ENCODE assay signal across 2 cellular contexts in the genomic region with DNA sequence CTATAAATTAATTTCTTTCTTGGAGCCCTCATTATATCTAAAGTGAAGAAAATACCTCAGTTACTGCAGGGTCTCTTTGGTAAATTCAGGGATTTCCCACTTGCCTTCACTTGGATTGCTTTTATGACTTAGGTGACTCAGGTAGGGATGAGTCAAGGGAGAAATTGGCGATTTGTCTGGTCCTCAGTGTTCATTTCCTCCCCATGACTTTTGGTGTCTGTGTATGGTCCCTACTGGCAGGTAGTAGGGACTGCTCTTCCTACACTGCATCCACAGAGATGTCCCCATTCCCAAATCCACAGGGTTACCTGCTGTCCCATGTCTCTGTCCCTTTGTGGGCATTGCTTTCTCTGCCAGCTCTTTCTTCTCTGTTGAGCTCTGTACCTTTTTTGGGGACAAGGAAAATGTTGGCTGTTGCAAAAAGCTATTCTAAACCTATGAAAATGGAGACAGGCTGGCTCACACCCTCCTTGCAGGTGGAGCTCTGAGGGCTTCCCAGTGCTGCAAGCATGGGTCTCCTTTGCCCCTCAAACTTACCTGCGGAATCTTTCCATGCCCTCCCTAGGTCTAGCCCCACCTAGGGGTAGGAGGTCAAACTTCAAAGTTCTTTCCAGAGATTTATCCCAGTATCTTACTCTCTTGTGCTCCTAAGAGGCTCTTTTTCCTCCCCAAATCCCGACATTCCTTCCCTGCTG.
TF ChIP-seq lines count a peak whose summit lies in the region.

No MANE protein-coding gene starts in this region.

TF ChIP-seq in SK-N-SH, 30 proteins besides CTCF, POLR2A, EP300 and RAD21 (continued from another document):
- TF ChIP-seq, protein P1, sequence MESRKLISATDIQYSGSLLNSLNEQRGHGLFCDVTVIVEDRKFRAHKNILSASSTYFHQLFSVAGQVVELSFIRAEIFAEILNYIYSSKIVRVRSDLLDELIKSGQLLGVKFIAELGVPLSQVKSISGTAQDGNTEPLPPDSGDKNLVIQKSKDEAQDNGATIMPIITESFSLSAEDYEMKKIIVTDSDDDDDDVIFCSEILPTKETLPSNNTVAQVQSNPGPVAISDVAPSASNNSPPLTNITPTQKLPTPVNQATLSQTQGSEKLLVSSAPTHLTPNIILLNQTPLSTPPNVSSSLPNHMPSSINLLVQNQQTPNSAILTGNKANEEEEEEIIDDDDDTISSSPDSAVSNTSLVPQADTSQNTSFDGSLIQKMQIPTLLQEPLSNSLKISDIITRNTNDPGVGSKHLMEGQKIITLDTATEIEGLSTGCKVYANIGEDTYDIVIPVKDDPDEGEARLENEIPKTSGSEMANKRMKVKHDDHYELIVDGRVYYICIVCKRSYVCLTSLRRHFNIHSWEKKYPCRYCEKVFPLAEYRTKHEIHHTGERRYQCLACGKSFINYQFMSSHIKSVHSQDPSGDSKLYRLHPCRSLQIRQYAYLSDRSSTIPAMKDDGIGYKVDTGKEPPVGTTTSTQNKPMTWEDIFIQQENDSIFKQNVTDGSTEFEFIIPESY (IDR thresholded peaks at IDR 0.05; ENCODE audit: borderline replicate concordance, low read depth), result no peak
- TF ChIP-seq FOXM1 (IDR thresholded peaks at IDR 0.05; ENCODE audit: low read depth) (no peak), TAF1 (IDR thresholded peaks at IDR 0.05; ENCODE audit: borderline replicate concordance, low read depth, low read length) (no peak), GABPA (IDR thresholded peaks at IDR 0.05; ENCODE audit: low read depth) (no peak), RCOR1 (IDR thresholded peaks at IDR 0.05; ENCODE audit: low read length) (no peak)

TF ChIP-seq in SK-N-SH treated with all-trans-retinoic acid at 6 μM for 48 hours, 23 proteins besides CTCF, POLR2A, EP300 and RAD21 (continued from another document):
- no peak for TF ChIP-seq ZNF70 (CRISPR knock-in tag; IDR thresholded peaks at IDR 0.05)
- TF ChIP-seq ZC3H10 (CRISPR knock-in tag; IDR thresholded peaks at IDR 0.05), result no peak
- TF ChIP-seq, protein P2, sequence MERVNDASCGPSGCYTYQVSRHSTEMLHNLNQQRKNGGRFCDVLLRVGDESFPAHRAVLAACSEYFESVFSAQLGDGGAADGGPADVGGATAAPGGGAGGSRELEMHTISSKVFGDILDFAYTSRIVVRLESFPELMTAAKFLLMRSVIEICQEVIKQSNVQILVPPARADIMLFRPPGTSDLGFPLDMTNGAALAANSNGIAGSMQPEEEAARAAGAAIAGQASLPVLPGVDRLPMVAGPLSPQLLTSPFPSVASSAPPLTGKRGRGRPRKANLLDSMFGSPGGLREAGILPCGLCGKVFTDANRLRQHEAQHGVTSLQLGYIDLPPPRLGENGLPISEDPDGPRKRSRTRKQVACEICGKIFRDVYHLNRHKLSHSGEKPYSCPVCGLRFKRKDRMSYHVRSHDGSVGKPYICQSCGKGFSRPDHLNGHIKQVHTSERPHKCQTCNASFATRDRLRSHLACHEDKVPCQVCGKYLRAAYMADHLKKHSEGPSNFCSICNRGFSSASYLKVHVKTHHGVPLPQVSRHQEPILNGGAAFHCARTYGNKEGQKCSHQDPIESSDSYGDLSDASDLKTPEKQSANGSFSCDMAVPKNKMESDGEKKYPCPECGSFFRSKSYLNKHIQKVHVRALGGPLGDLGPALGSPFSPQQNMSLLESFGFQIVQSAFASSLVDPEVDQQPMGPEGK (CRISPR knock-in tag; IDR thresholded peaks at IDR 0.05; ENCODE audit: borderline replicate concordance), result no peak
- TF ChIP-seq OSR1 (CRISPR knock-in tag; IDR thresholded peaks at IDR 0.05), result no peak
- no peak for TF ChIP-seq TOX (CRISPR knock-in tag; IDR thresholded peaks at IDR 0.05; ENCODE audit: borderline replicate concordance)
- TF ChIP-seq, protein P3, sequence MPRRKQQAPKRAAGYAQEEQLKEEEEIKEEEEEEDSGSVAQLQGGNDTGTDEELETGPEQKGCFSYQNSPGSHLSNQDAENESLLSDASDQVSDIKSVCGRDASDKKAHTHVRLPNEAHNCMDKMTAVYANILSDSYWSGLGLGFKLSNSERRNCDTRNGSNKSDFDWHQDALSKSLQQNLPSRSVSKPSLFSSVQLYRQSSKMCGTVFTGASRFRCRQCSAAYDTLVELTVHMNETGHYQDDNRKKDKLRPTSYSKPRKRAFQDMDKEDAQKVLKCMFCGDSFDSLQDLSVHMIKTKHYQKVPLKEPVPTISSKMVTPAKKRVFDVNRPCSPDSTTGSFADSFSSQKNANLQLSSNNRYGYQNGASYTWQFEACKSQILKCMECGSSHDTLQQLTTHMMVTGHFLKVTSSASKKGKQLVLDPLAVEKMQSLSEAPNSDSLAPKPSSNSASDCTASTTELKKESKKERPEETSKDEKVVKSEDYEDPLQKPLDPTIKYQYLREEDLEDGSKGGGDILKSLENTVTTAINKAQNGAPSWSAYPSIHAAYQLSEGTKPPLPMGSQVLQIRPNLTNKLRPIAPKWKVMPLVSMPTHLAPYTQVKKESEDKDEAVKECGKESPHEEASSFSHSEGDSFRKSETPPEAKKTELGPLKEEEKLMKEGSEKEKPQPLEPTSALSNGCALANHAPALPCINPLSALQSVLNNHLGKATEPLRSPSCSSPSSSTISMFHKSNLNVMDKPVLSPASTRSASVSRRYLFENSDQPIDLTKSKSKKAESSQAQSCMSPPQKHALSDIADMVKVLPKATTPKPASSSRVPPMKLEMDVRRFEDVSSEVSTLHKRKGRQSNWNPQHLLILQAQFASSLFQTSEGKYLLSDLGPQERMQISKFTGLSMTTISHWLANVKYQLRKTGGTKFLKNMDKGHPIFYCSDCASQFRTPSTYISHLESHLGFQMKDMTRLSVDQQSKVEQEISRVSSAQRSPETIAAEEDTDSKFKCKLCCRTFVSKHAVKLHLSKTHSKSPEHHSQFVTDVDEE (CRISPR knock-in tag; IDR thresholded peaks at IDR 0.05), result no peak
- TF ChIP-seq ZFP3 (CRISPR knock-in tag; IDR thresholded peaks at IDR 0.05), result no peak
